7 cellular contexts compared by ENCODE assay signal in genomic region chr17:63106050-63106449, GRCh38.
"Had no signal": no experiment of that assay in that cellular context is flagged by ENCODE, and none has a peak within 500 bp of the region (broad histone marks: within the 10 kb centered on the region; RNA-seq: fewer than 3 reads in every experiment).

No MANE protein-coding gene starts in this region.

- ATAC-seq: HCT116, K562 had no signal

- DNase-seq: GM23248, GOT3, H7, IMR-90 had no signal

- H3K27ac ChIP-seq: GM23248 had no signal

- H3K36me3 ChIP-seq: HAP-1 had no signal

- H3K9me3 ChIP-seq: HAP-1 had no signal

- H3K4me3 ChIP-seq: GM23248, HAP-1, K562 had no signal
